8 cellular contexts compared by ENCODE assay signal in genomic region chr19:48393559-48394330, GRCh38. TPM values are rescaled to one million over a fixed set of nuclear protein-coding genes. Genes with fewer than 3 reads are reported as not detected.
A peak's percentile ranks its signal among the peaks of the same experiment; 100 is the strongest.
DNase-seq lines count a peak whose midpoint lies in the region; ATAC-seq, FAIRE-seq and TF ChIP-seq lines count a peak whose summit lies in the region.

TSS of gene GRIN2D (plus strand) at chr19:48393668. CDS start at chr19:48398393, 4,725 bp downstream.

- H3K27ac ChIP-seq in BLaER1 treated with 17β-estradiol and CSF1 and Interleukin-3, amounts not matched to agents 10 nM and 100 nM, result peak within 1 kb of the TSS in 5 of 11 experiments; percentile 6 to 52 (median 36); a peak in 7 of 22 replicates
- H3K27ac ChIP-seq in keratinocyte (ENCODE audit: control insufficient read depth, insufficient read depth, low read length), result no peak within 1 kb of the TSS

- peaks cover 7 to 9% (median 8%) of the 10 kb centered on the region in 11 experiments for H3K36me3 ChIP-seq in BLaER1 treated with 17β-estradiol and CSF1 and Interleukin-3, amounts not matched to agents 10 nM and 100 nM
- peaks cover 3 to 4% of the 10 kb centered on the region in 2 experiments for H3K36me3 ChIP-seq in keratinocyte (ENCODE audit: control insufficient read depth in 2 of 2, extremely low read depth in 1 of 2, insufficient read depth in 2 of 2, low read length in 2 of 2)

- intact Hi-C loops in activated T-helper 2 cell treated with anti-CD3 and anti-CD28 coated beads, Interferon-gamma antibody, Interleukin-2, Interleukin-4, amounts not matched to agents 10 μg/mL and 5 μg/mL and 100 μg/mL, durations not matched to agents 14 hours and 24 hours and 36 hours (cut with micrococcal nuclease), result no loop called here

- H3K4me1 ChIP-seq in BLaER1 treated with 17β-estradiol and CSF1 and Interleukin-3, amounts not matched to agents 10 nM and 100 nM, result peaks cover 26 to 72% (median 66%) of the 10 kb centered on the region in 10 experiments
- peaks cover 17% of the 10 kb centered on the region for H3K4me1 ChIP-seq in keratinocyte (ENCODE audit: control insufficient read depth, extremely low read depth, insufficient read depth, low read length)

- H3K79me2 ChIP-seq in keratinocyte (ENCODE audit: control insufficient read depth, insufficient read depth, low read length), result peaks cover 17% of the 10 kb centered on the region

- no peak for TF ChIP-seq CTCF in keratinocyte (optimal IDR thresholded peaks at IDR 0.05 in 1 of 3, IDR thresholded peaks at IDR 0.05 in 1 of 3, conservative IDR thresholded peaks at IDR 0.05 in 1 of 3; ENCODE audit: extremely low read depth in 1 of 3, insufficient read depth in 2 of 3, low read length in 3 of 3)

- no peak within 1 kb of the TSS for H3K27ac Mint-ChIP-seq in activated T-helper 2 cell treated with anti-CD3 and anti-CD28 coated beads, Interferon-gamma antibody, Interleukin-2, Interleukin-4, amounts not matched to agents 10 μg/mL and 5 μg/mL and 100 μg/mL, durations not matched to agents 14 hours and 24 hours and 36 hours

- peaks cover 22% of the 10 kb centered on the region for H3K4me1 Mint-ChIP-seq in activated T-helper 2 cell treated with anti-CD3 and anti-CD28 coated beads, Interferon-gamma antibody, Interleukin-2, Interleukin-4, amounts not matched to agents 10 μg/mL and 5 μg/mL and 100 μg/mL, durations not matched to agents 14 hours and 24 hours and 36 hours (ENCODE audit: low read depth)

- H3K4me2 ChIP-seq in BLaER1 treated with 17β-estradiol and CSF1 and Interleukin-3, amounts not matched to agents 10 nM and 100 nM, result peak within 1 kb of the TSS; percentile 84 to 99 (median 95)
- peak within 1 kb of the TSS; percentile 57 for H3K4me2 ChIP-seq in keratinocyte (ENCODE audit: control insufficient read depth, extremely low read depth, insufficient read depth, low read depth, low read length)

- peaks cover 56 to 64% (median 63%) of the 10 kb centered on the region in 11 experiments for H3K27me3 ChIP-seq in BLaER1 treated with 17β-estradiol and CSF1 and Interleukin-3, amounts not matched to agents 10 nM and 100 nM
- peaks cover 37% of the 10 kb centered on the region for H3K27me3 ChIP-seq in keratinocyte (ENCODE audit: control insufficient read depth, extremely low read depth, insufficient read depth, low read length)

- peak within 1 kb of the TSS; percentile 35 to 66 (median 52) for H3K4me3 ChIP-seq in BLaER1 treated with 17β-estradiol and CSF1 and Interleukin-3, amounts not matched to agents 10 nM and 100 nM
- H3K4me3 ChIP-seq in keratinocyte (ENCODE audit: control insufficient read depth in 2 of 3, extremely low read depth in 1 of 3, insufficient read depth in 2 of 3, low read depth in 1 of 3, low read length in 3 of 3), result peak within 1 kb of the TSS in 2 of 3 experiments; percentile 16 to 36

- DNase-seq in HT-29 (ENCODE audit: low spot score) (no peak), keratinocyte (ENCODE audit: low read depth, low spot score) (no peak), A172 (ENCODE audit: low spot score) (no peak), NCI-H187 treated with DMSO at 0.1 percent for 48 hours (lab: John Stamatoyannopoulos, UW) (no peak)
- DNase-seq in activated T-helper 2 cell treated with anti-CD3 and anti-CD28 coated beads, Interferon-gamma antibody, Interleukin-2, Interleukin-4, amounts not matched to agents 10 μg/mL and 5 μg/mL and 100 μg/mL, durations not matched to agents 14 hours and 24 hours and 36 hours (ENCODE audit: low spot score), result no peak

- no peak for FAIRE-seq in keratinocyte (lab: Jason Lieb, UNC)

- H3K9me1 ChIP-seq in keratinocyte (ENCODE audit: control insufficient read depth, extremely low read depth, insufficient read depth, low read length), result no peaks in the 10 kb centered on the region

- H3K9ac ChIP-seq in BLaER1 treated with 17β-estradiol and CSF1 and Interleukin-3, amounts not matched to agents 10 nM and 100 nM, result peak within 1 kb of the TSS; percentile 44 to 74 (median 61); a peak in 20 of 22 replicates
- no peak within 1 kb of the TSS for H3K9ac ChIP-seq in keratinocyte (ENCODE audit: control insufficient read depth, extremely low read depth, insufficient read depth, low read length)

- peaks cover 0 to 5% (median 0%) of the 10 kb centered on the region in 11 experiments; a peak in 4 of 22 replicates for H3K9me3 ChIP-seq in BLaER1 treated with 17β-estradiol and CSF1 and Interleukin-3, amounts not matched to agents 10 nM and 100 nM (replicated peaks in 1 of 11)
- H3K9me3 ChIP-seq in keratinocyte (ENCODE audit: control insufficient read depth, low read depth, low read length), result no peaks in the 10 kb centered on the region

- dilution Hi-C loops in keratinocyte (cut with MboI; ENCODE audit: extremely low pct_ligation_motif_present, low sequenced_read_pairs), result no loop called here

- H3K4me3 Mint-ChIP-seq in activated T-helper 2 cell treated with anti-CD3 and anti-CD28 coated beads, Interferon-gamma antibody, Interleukin-2, Interleukin-4, amounts not matched to agents 10 μg/mL and 5 μg/mL and 100 μg/mL, durations not matched to agents 14 hours and 24 hours and 36 hours (ENCODE audit: low read depth), result peak within 1 kb of the TSS; percentile 35

- H4K20me1 ChIP-seq in BLaER1 treated with 17β-estradiol and CSF1 and Interleukin-3, amounts not matched to agents 10 nM and 100 nM, result peaks cover 0 to 14% (median 5%) of the 10 kb centered on the region in 11 experiments; a peak in 8 of 22 replicates
- no peaks in the 10 kb centered on the region for H4K20me1 ChIP-seq in keratinocyte (ENCODE audit: control insufficient read depth, extremely low read depth, insufficient read depth, low read length)

- H3K27me3 Mint-ChIP-seq in activated T-helper 2 cell treated with anti-CD3 and anti-CD28 coated beads, Interferon-gamma antibody, Interleukin-2, Interleukin-4, amounts not matched to agents 10 μg/mL and 5 μg/mL and 100 μg/mL, durations not matched to agents 14 hours and 24 hours and 36 hours (ENCODE audit: low read depth), result peaks cover 49% of the 10 kb centered on the region

- no peak within 1 kb of the TSS for H2AFZ ChIP-seq in keratinocyte (ENCODE audit: control insufficient read depth, low read length)

- ATAC-seq in HG02852 (IDR thresholded peaks at IDR 0.05; ENCODE audit: unreplicated experiment) (no peak), HG02610 (IDR thresholded peaks at IDR 0.05; ENCODE audit: unreplicated experiment) (no peak)

- H3K9me3 Mint-ChIP-seq in activated T-helper 2 cell treated with anti-CD3 and anti-CD28 coated beads, Interferon-gamma antibody, Interleukin-2, Interleukin-4, amounts not matched to agents 10 μg/mL and 5 μg/mL and 100 μg/mL, durations not matched to agents 14 hours and 24 hours and 36 hours, result no peaks in the 10 kb centered on the region

- H3K36me3 Mint-ChIP-seq in activated T-helper 2 cell treated with anti-CD3 and anti-CD28 coated beads, Interferon-gamma antibody, Interleukin-2, Interleukin-4, amounts not matched to agents 10 μg/mL and 5 μg/mL and 100 μg/mL, durations not matched to agents 14 hours and 24 hours and 36 hours (ENCODE audit: low read depth), result peaks cover under 1% of the 10 kb centered on the region

RNA-seq across cellular contexts. Expression of gene GRIN2D, which starts in this region (rescaled TPM):
- 10.7 and 12.6 TPM in 2 replicates for total RNA-seq in HT-29 (2014; rRNA removed; shearing (Covaris generic))
- 0.34 and 0.39 TPM in 2 replicates for total RNA-seq in activated T-helper 2 cell treated with anti-CD3 and anti-CD28 coated beads, Interferon-gamma antibody, Interleukin-2, Interleukin-4, amounts not matched to agents 10 μg/mL and 5 μg/mL and 100 μg/mL, durations not matched to agents 14 hours and 24 hours and 36 hours
- polyA plus RNA-seq in keratinocyte, result 0.01 to 0.14 TPM (median 0.04 TPM) in 3 replicates
- 0.14 TPM for polyA plus RNA-seq in keratinocyte (2011; ENCODE audit: low read depth)
- 0.04 and 0.05 TPM in 2 replicates for polyA plus RNA-seq in keratinocyte (2011; cell fraction: cytosol; rRNA removed)
- polyA plus RNA-seq in keratinocyte (2011; cell fraction: nucleus; rRNA removed), result 0.22 and 0.31 TPM in 2 replicates
- 0.24 and 0.29 TPM in 2 replicates for polyA plus RNA-seq in keratinocyte (2012; ENCODE audit: low replicate concordance)
- polyA minus RNA-seq in keratinocyte, result 0.03 to 0.59 TPM (median 0.13 TPM) in 3 replicates
- not detected for polyA minus RNA-seq in keratinocyte (2011; cell fraction: cytosol; rRNA and poly(A)+ RNA removed)
- 0.21 and 0.23 TPM in 2 replicates for polyA minus RNA-seq in keratinocyte (2011; cell fraction: nucleus; rRNA and poly(A)+ RNA removed)
- total RNA-seq in A172 (2014; rRNA removed; shearing (Covaris generic)), result not detected in 2 replicates
